In genomic region chr1:110605901-110606783, GRCh38 we compare ENCODE assay signal across 9 cellular contexts. TPM values are rescaled to one million over a fixed set of nuclear protein-coding genes. Genes with fewer than 3 reads are reported as not detected.
DNase-seq lines count a peak whose midpoint lies in the region; ATAC-seq and TF ChIP-seq lines count a peak whose summit lies in the region.
"Had no signal": no experiment of that assay in that cellular context is flagged by ENCODE, and none has a peak within 500 bp of the region (broad histone marks: within the 10 kb centered on the region; RNA-seq: fewer than 3 reads in every experiment).

TSS of gene KCNA2 (minus strand) at chr1:110606358. CDS start at chr1:110604782, 1,576 bp downstream.

- TF ChIP-seq POLR2A in Peyer's patch (IDR thresholded peaks at IDR 0.05), result no peak

- H3K36me3 Mint-ChIP-seq in effector memory CD8-positive, alpha-beta T cell (ENCODE audit: insufficient read depth), result no peaks in the 10 kb centered on the region

- DNase-seq in NCI-H510A (lab: John Stamatoyannopoulos, UW) (peak; percentile 15), NCI-H510A treated with DMSO at 0.1 percent for 48 hours (lab: John Stamatoyannopoulos, UW) (no peak), Peyer's patch (no peak), kidney glomerular epithelial cell (lab: John Stamatoyannopoulos, UW) (no peak)
- DNase-seq in effector memory CD8-positive, alpha-beta T cell, result no peak

- peak within 1 kb of the TSS; percentile 80 to 88 for H3K4me3 Mint-ChIP-seq in effector memory CD8-positive, alpha-beta T cell

- no peak within 1 kb of the TSS for H3K27ac Mint-ChIP-seq in effector memory CD8-positive, alpha-beta T cell

- H3K4me1 ChIP-seq in Peyer's patch (peaks cover 0 to 26% (median 14%) of the 10 kb centered on the region in 4 donors), mesodermal cell (ENCODE audit: control insufficient read depth, insufficient read depth, low read length, poor library complexity, severe bottlenecking) (peaks cover 8% of the 10 kb centered on the region), thymus (ENCODE audit: control insufficient read depth, insufficient read depth, low read length) (peaks cover 3% of the 10 kb centered on the region)

- H3K4me1 Mint-ChIP-seq in effector memory CD8-positive, alpha-beta T cell (ENCODE audit: low read depth in 2 of 2), result peaks cover 9 to 18% of the 10 kb centered on the region in 2 donors

- no peak for TF ChIP-seq CTCF in Peyer's patch (IDR thresholded peaks at IDR 0.05)

- WGBS in mesodermal cell (ENCODE audit: insufficient coverage in 2 of 2), 2 experiments, result 0% methylated on average over 27 to 38 of the region's 49 CpGs
- 3% methylated on average over 49 of the region's 49 CpGs for WGBS in thymus

- H3K36me3 ChIP-seq in Peyer's patch (no peaks in the 10 kb centered on the region), mesodermal cell (ENCODE audit: control insufficient read depth, insufficient read depth, low read length) (peaks cover 2% of the 10 kb centered on the region), thymus (ENCODE audit: control insufficient read depth, insufficient read depth) (no peaks in the 10 kb centered on the region)

- peak within 1 kb of the TSS in 1 of 4 donors; percentile 55 for H3K27ac ChIP-seq in Peyer's patch
- peak within 1 kb of the TSS; percentile 3 for H3K27ac ChIP-seq in mesodermal cell (ENCODE audit: low read depth, low read length, severe bottlenecking)
- peak within 1 kb of the TSS; percentile 34 for H3K27ac ChIP-seq in thymus (ENCODE audit: low read depth)
- H3K27ac ChIP-seq: C4-2B had no signal

- no peaks in the 10 kb centered on the region for H3K9me3 Mint-ChIP-seq in effector memory CD8-positive, alpha-beta T cell

- peak within 1 kb of the TSS; percentile 37 to 65 (median 52) for H3K4me3 ChIP-seq in Peyer's patch
- H3K4me3 ChIP-seq in mesodermal cell (ENCODE audit: extremely low read depth, insufficient read depth, low read length, poor library complexity, severe bottlenecking), result peak within 1 kb of the TSS; percentile 44
- H3K4me3 ChIP-seq in thymus (ENCODE audit: low read length), result peak within 1 kb of the TSS; percentile 50

- ATAC-seq in effector memory CD8-positive, alpha-beta T cell (replicated peaks), result peak; percentile 25
- no peak for ATAC-seq in HG03565 (IDR thresholded peaks at IDR 0.05; ENCODE audit: unreplicated experiment)

- peaks cover 0 to 22% of the 10 kb centered on the region in 2 donors for H3K27me3 ChIP-seq in Peyer's patch
- peaks cover 43% of the 10 kb centered on the region for H3K27me3 ChIP-seq in thymus (ENCODE audit: control insufficient read depth, insufficient read depth)

- H3K9me3 ChIP-seq in Peyer's patch (no peaks in the 10 kb centered on the region), mesodermal cell (ENCODE audit: control insufficient read depth, low read length) (no peaks in the 10 kb centered on the region), thymus (ENCODE audit: control insufficient read depth) (no peaks in the 10 kb centered on the region)

- peaks cover 62 to 71% of the 10 kb centered on the region in 2 donors for H3K27me3 Mint-ChIP-seq in effector memory CD8-positive, alpha-beta T cell

RNA-seq across cellular contexts. Expression of gene KCNA2, which starts in this region (rescaled TPM):
- under 1 TPM in 2 of 4 donors, not detected in 2; 0.38 to 0.40 TPM for total RNA-seq in Peyer's patch
- 1.3 TPM for polyA plus RNA-seq in mesodermal cell (2013, experiment 1 of 2)
- polyA plus RNA-seq in mesodermal cell (2013, experiment 2 of 2), result 0.61 TPM
- polyA plus RNA-seq in thymus, result 0.50 TPM
